In genomic region chrX:66833426-66833825, GRCh38 we compare ENCODE assay signal across 16 cellular contexts.
A peak's percentile ranks its signal among the peaks of the same experiment; 100 is the strongest.
DNase-seq lines count a peak whose midpoint lies in the region; ATAC-seq and TF ChIP-seq lines count a peak whose summit lies in the region.
"Had no signal": no experiment of that assay in that cellular context is flagged by ENCODE, and none has a peak within 500 bp of the region (broad histone marks: within the 10 kb centered on the region; RNA-seq: fewer than 3 reads in every experiment).

No MANE protein-coding gene starts in this region.

- ATAC-seq in GM18909 (IDR thresholded peaks at IDR 0.05; ENCODE audit: poor library complexity, unreplicated experiment) (peak; percentile 99), GM21825 (IDR thresholded peaks at IDR 0.05; ENCODE audit: unreplicated experiment) (peak; percentile 100), HG03196 (IDR thresholded peaks at IDR 0.05; ENCODE audit: unreplicated experiment) (peak; percentile 97)
- ATAC-seq: activated CD4-positive, CD25-positive, alpha-beta regulatory T cell treated with anti-CD3 and anti-CD28 coated beads, Interleukin-2, amount 50 U/mL, for 24 hours; mucosa of descending colon; psoas muscle had no signal

- no peak for TF ChIP-seq CTCF in GM12864 (IDR thresholded peaks at IDR 0.05; ENCODE audit: low read depth, low read length, missing control alignments)

- no peak overlapping the region for H3K4me3 ChIP-seq in GM12864 (ENCODE audit: low read depth, low read length)
- H3K4me3 ChIP-seq: mucosa of descending colon, psoas muscle had no signal

- DNase-seq in GM12864 (ENCODE audit: low read depth) (peak; percentile 0), Ammon's horn (ENCODE audit: low spot score) (no peak), nucleus accumbens (lab: John Stamatoyannopoulos, UW) (no peak), dermis blood vessel endothelial cell (no peak), DMS79 (lab: John Stamatoyannopoulos, UW) (no peak)
- DNase-seq: activated gamma-delta T cell, caudate nucleus, erythroblast, mucosa of descending colon, NCI-H1694, psoas muscle, substantia nigra had no signal
